Comparison of ENCODE assay signal across 2 cellular contexts in the genomic region with DNA sequence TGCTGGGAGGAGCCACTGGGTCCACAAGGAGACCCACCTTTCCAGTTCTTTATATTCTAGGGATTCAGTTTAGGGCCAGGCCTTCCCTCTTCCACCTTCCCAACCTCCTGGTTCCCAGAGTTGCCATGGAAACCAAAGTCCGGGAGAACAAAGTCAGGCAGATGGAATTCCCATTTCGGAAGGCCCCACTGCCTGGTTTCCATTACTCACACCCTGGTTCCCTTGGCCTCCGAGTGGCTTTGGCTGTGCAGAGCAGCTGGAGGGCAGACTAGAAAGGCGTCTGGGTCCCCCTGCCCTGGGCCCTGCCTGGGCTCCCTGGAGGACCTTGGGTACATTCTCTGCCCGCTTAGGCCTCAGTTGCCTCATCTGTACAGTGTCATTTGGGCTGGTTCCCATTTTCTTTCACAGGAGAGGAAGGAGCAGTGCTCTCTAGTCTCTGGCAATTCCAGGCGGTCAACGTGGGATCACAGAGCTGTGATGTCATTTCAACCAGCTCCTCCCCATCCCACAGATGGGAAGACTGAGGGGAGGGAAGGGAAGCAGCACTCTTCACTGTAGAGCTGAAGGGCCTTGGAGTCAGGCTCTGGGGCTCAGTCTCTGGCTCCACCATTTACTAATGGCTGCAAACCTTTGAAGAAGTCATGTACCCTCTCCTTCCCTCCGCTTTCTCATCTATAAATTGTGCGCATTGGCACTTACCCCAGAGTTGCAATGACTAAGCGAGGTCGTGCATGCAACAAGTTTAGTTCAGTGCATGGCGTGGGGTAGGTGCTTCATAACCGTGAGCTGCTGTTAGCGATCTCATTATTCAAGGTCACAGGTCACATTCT.
TF ChIP-seq lines count a peak whose summit lies in the region.

No MANE protein-coding gene starts in this region.

TF ChIP-seq in IMR-90, 13 proteins besides CTCF, POLR2A, EP300 and RAD21 (continued from another document):
- no peak for TF ChIP-seq USF2 (IDR thresholded peaks at IDR 0.05; ENCODE audit: low read depth, low read length)
- TF ChIP-seq FOS (IDR thresholded peaks at IDR 0.05; ENCODE audit: low read depth, low read length), result 0 out of 2 replicates have a peak, but pooled peaks have one; percentile 9

TF ChIP-seq in liver, 16 proteins besides CTCF, POLR2A, EP300 and RAD21:
- TF ChIP-seq REST (IDR thresholded peaks at IDR 0.05), result no peak
- no peak for TF ChIP-seq ATF3 (IDR thresholded peaks at IDR 0.05)
- no peak for TF ChIP-seq HNF4G (IDR thresholded peaks at IDR 0.05)
- TF ChIP-seq, protein P1, sequence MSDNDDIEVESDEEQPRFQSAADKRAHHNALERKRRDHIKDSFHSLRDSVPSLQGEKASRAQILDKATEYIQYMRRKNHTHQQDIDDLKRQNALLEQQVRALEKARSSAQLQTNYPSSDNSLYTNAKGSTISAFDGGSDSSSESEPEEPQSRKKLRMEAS (IDR thresholded peaks at IDR 0.05), result no peak
- no peak for TF ChIP-seq ZBTB33 (IDR thresholded peaks at IDR 0.05)
- TF ChIP-seq FOXA2 (IDR thresholded peaks at IDR 0.05), result no peak
- TF ChIP-seq RXRA (IDR thresholded peaks at IDR 0.05), result no peak
- no peak for TF ChIP-seq YY1 (IDR thresholded peaks at IDR 0.05)
- TF ChIP-seq SP1 (IDR thresholded peaks at IDR 0.05), result no peak
- no peak for TF ChIP-seq JUND (IDR thresholded peaks at IDR 0.05)
- no peak for TF ChIP-seq HNF4A (conservative IDR thresholded peaks at IDR 0.05)
- TF ChIP-seq GABPA (IDR thresholded peaks at IDR 0.05 in 1 of 2, conservative IDR thresholded peaks at IDR 0.05 in 1 of 2), result no peak
- no peak for TF ChIP-seq TAF1 (conservative IDR thresholded peaks at IDR 0.05)
- no peak for TF ChIP-seq EGR1 (IDR thresholded peaks at IDR 0.05; ENCODE audit: low read depth in 2 of 2)
- no peak for TF ChIP-seq NR2F2 (IDR thresholded peaks at IDR 0.05)
- no peak for TF ChIP-seq FOXA1 (IDR thresholded peaks at IDR 0.05)
